In the genomic region with DNA sequence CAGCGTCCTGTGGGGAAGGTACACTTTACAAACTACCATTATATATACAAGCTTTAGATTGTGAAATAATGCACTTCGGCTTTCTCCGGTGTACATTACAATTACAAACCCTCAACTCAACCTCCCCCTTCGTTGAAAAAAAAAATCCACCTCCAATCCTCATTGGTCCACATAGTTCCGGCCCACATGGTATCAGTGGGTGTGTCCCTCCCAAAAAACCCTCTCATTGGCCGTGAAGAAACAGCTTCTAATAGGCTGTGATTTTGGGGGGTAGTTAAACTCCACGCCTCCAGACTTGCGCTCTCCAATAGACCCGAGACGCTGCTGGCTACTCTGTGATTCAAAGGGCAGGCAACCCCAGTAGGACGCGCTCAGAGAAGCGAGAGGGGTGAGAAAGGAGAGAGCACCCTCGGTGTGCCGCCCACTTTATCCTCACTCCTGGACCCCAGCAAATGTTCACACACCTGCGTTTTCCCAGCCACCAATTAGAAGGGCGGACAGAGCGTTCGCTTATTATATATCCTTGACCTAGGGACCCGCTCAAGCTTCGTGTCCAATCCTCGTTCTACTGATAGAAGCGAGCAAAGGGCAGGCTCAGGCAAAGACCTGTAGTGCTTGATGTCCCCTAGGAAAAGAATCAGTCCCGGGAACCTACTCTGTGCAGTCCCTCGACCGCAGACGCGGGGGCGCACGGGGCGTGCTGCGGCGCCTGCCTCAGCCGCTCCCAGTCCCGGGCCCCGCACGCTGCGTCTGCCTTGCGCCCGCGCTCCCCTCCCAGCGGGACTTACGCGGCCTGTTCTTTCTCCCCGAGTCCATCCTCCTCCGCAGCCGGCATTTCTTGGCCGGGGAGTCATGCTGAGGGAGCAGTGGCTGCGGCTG, we compare ENCODE assay signal across 8 cellular contexts.
DNase-seq lines count a peak whose midpoint lies in the region; ATAC-seq and FAIRE-seq lines count a peak whose summit lies in the region.

No MANE protein-coding gene starts in this region.

- DNase-seq in AML-193 (lab: John Stamatoyannopoulos, UW) = peak; percentile 97 to 98
- DNase-seq in NCI-H345 (lab: John Stamatoyannopoulos, UW) = peak; percentile 96
- DNase-seq in activated CD4-positive, CD25-positive, alpha-beta regulatory T cell treated with anti-CD3 and anti-CD28 coated beads, Interleukin-2, amount 50 U/mL, for 72 hours = peak; percentile 37
- peak; percentile 96 for DNase-seq in kidney tubule cell (ENCODE audit: low spot score)
- DNase-seq in stimulated activated CD4-positive, alpha-beta T cell treated with anti-CD3 and anti-CD28 coated beads, Interleukin-1b, Interleukin-23, amount 100 ng/mL, for 24 hours (ENCODE audit: low read depth in 4 of 4, low spot score in 1 of 4) = peak; percentile 21 to 50 (median 30)

- ATAC-seq in GM19035 (IDR thresholded peaks at IDR 0.05; ENCODE audit: unreplicated experiment) = peak; percentile 88
- ATAC-seq in HG03280 (IDR thresholded peaks at IDR 0.05; ENCODE audit: unreplicated experiment) = peak; percentile 86

- peak; percentile 49 for FAIRE-seq in colon (lab: Jason Lieb, UNC)

Comparison
In these comparisons a context has a peak if more than half of its experiments do, and no peak if none do; other contexts are left out.
1. Peak in every context shown above with its lines: DNase-seq and ATAC-seq.
2. DNase-seq: peak in every context shown above with its lines; median percentile 98 in AML-193; 96 in NCI-H345; 96 in kidney tubule cell; 37 in activated CD4-positive, CD25-positive, alpha-beta regulatory T cell treated with anti-CD3 and anti-CD28 coated beads, Interleukin-2, amount 50 U/mL, for 72 hours; 30 in stimulated activated CD4-positive, alpha-beta T cell treated with anti-CD3 and anti-CD28 coated beads, Interleukin-1b, Interleukin-23, amount 100 ng/mL, for 24 hours.